In genomic region chr6:44172759-44173500, GRCh38 we compare ENCODE assay signal across 1 cellular context.
TF ChIP-seq lines count a peak whose summit lies in the region.

No MANE protein-coding gene starts in this region.

TF ChIP-seq in HEK293, 187 proteins besides CTCF, POLR2A, EP300 and RAD21 (continued from another document):
- TF ChIP-seq ZNF26 (tag by site-specific recombination; IDR thresholded peaks at IDR 0.05) (no peak), ZNF16 (tag by site-specific recombination; IDR thresholded peaks at IDR 0.05; ENCODE audit: low read depth) (no peak), ZNF2 (tag by site-specific recombination; IDR thresholded peaks at IDR 0.05) (peak; percentile 92), KLF16 (tag by site-specific recombination; IDR thresholded peaks at IDR 0.05) (peak; percentile 66; the same call in 1 of the 2 replicates), ZNF660 (tag by site-specific recombination; IDR thresholded peaks at IDR 0.05) (peak; percentile 78; the same call in 1 of the 2 replicates), ZNF175 (tag by site-specific recombination; IDR thresholded peaks at IDR 0.05) (no peak), SP7 (tag by site-specific recombination; IDR thresholded peaks at IDR 0.05) (peak; percentile 26; the same call in 1 of the 2 replicates), ZNF24 (tag by site-specific recombination; IDR thresholded peaks at IDR 0.05) (no peak), ZNF184 (tag by site-specific recombination; IDR thresholded peaks at IDR 0.05) (no peak), KLF1 (tag by site-specific recombination; IDR thresholded peaks at IDR 0.05) (no peak), EGR2 (tag by site-specific recombination; IDR thresholded peaks at IDR 0.05; ENCODE audit: low read depth) (peak; percentile 96), ZNF768 (tag by site-specific recombination; IDR thresholded peaks at IDR 0.05) (no peak), KLF9 (tag by site-specific recombination; IDR thresholded peaks at IDR 0.05; ENCODE audit: low read depth) (peak; percentile 68), ZNF654 (tag by site-specific recombination; IDR thresholded peaks at IDR 0.05; ENCODE audit: low read depth) (peak; percentile 98), ZNF692 (tag by site-specific recombination; IDR thresholded peaks at IDR 0.05) (no peak), YY2 (tag by site-specific recombination; IDR thresholded peaks at IDR 0.05) (no peak), ZBTB1 (tag by site-specific recombination; IDR thresholded peaks at IDR 0.05) (no peak), ZNF138 (tag by site-specific recombination; IDR thresholded peaks at IDR 0.05; ENCODE audit: borderline replicate concordance) (no peak), REPIN1 (tag by site-specific recombination; IDR thresholded peaks at IDR 0.05; ENCODE audit: low read depth) (no peak), ZNF174 (tag by site-specific recombination; IDR thresholded peaks at IDR 0.05) (no peak), ZNF513 (tag by site-specific recombination; IDR thresholded peaks at IDR 0.05) (no peak), ZSCAN16 (tag by site-specific recombination; IDR thresholded peaks at IDR 0.05) (no peak), ZNF623 (tag by site-specific recombination; IDR thresholded peaks at IDR 0.05) (peak; percentile 97), ZFHX2 (tag by site-specific recombination; conservative IDR thresholded peaks at IDR 0.05) (peak; percentile 96), ZNF639 (tag by site-specific recombination; IDR thresholded peaks at IDR 0.05) (no peak), ZNF600 (tag by site-specific recombination; IDR thresholded peaks at IDR 0.05) (0 out of 2 replicates have a peak, but pooled peaks have one; percentile 24), ZNF302 (tag by site-specific recombination; IDR thresholded peaks at IDR 0.05; ENCODE audit: low read depth) (no peak), ZNF501 (tag by site-specific recombination; IDR thresholded peaks at IDR 0.05) (0 out of 2 replicates have a peak, but pooled peaks have one; percentile 27), ZNF114 (tag by site-specific recombination; IDR thresholded peaks at IDR 0.05) (no peak), PRDM1 (tag by site-specific recombination; IDR thresholded peaks at IDR 0.05) (peak; percentile 28; the same call in 1 of the 2 replicates), ZBTB11 (tag by site-specific recombination; conservative IDR thresholded peaks at IDR 0.05; ENCODE audit: low read depth) (no peak), ZNF37A (tag by site-specific recombination; IDR thresholded peaks at IDR 0.05) (no peak), ZBTB17 (tag by site-specific recombination; IDR thresholded peaks at IDR 0.05) (peak; percentile 39; the same call in 1 of the 2 replicates), ZNF830 (tag by site-specific recombination; IDR thresholded peaks at IDR 0.05; ENCODE audit: low read depth) (no peak), ZNF423 (tag by site-specific recombination; IDR thresholded peaks at IDR 0.05) (no peak), ZNF596 (tag by site-specific recombination; IDR thresholded peaks at IDR 0.05) (no peak), ZNF48 (tag by site-specific recombination; IDR thresholded peaks at IDR 0.05) (no peak), SCRT1 (tag by site-specific recombination; IDR thresholded peaks at IDR 0.05; ENCODE audit: borderline replicate concordance) (no peak), GFI1B (tag by site-specific recombination; IDR thresholded peaks at IDR 0.05) (no peak), GLI4 (tag by site-specific recombination; IDR thresholded peaks at IDR 0.05) (no peak)
- TF ChIP-seq, protein P1, sequence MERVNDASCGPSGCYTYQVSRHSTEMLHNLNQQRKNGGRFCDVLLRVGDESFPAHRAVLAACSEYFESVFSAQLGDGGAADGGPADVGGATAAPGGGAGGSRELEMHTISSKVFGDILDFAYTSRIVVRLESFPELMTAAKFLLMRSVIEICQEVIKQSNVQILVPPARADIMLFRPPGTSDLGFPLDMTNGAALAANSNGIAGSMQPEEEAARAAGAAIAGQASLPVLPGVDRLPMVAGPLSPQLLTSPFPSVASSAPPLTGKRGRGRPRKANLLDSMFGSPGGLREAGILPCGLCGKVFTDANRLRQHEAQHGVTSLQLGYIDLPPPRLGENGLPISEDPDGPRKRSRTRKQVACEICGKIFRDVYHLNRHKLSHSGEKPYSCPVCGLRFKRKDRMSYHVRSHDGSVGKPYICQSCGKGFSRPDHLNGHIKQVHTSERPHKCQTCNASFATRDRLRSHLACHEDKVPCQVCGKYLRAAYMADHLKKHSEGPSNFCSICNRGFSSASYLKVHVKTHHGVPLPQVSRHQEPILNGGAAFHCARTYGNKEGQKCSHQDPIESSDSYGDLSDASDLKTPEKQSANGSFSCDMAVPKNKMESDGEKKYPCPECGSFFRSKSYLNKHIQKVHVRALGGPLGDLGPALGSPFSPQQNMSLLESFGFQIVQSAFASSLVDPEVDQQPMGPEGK (tag by site-specific recombination; IDR thresholded peaks at IDR 0.05), result 0 out of 2 replicates have a peak, but pooled peaks have one; percentile 31
- TF ChIP-seq, protein P2, sequence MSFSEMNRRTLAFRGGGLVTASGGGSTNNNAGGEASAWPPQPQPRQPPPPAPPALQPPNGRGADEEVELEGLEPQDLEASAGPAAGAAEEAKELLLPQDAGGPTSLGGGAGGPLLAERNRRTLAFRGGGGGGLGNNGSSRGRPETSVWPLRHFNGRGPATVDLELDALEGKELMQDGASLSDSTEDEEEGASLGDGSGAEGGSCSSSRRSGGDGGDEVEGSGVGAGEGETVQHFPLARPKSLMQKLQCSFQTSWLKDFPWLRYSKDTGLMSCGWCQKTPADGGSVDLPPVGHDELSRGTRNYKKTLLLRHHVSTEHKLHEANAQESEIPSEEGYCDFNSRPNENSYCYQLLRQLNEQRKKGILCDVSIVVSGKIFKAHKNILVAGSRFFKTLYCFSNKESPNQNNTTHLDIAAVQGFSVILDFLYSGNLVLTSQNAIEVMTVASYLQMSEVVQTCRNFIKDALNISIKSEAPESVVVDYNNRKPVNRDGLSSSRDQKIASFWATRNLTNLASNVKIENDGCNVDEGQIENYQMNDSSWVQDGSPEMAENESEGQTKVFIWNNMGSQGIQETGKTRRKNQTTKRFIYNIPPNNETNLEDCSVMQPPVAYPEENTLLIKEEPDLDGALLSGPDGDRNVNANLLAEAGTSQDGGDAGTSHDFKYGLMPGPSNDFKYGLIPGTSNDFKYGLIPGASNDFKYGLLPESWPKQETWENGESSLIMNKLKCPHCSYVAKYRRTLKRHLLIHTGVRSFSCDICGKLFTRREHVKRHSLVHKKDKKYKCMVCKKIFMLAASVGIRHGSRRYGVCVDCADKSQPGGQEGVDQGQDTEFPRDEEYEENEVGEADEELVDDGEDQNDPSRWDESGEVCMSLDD (tag by site-specific recombination; IDR thresholded peaks at IDR 0.05), result peak; percentile 58; the same call in 1 of the 2 replicates
- TF ChIP-seq, protein P3, sequence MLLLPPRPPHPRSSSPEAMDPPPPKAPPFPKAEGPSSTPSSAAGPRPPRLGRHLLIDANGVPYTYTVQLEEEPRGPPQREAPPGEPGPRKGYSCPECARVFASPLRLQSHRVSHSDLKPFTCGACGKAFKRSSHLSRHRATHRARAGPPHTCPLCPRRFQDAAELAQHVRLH (tag by site-specific recombination; IDR thresholded peaks at IDR 0.05), result 0 out of 2 replicates have a peak, but pooled peaks have one; percentile 32
- TF ChIP-seq, protein P4, sequence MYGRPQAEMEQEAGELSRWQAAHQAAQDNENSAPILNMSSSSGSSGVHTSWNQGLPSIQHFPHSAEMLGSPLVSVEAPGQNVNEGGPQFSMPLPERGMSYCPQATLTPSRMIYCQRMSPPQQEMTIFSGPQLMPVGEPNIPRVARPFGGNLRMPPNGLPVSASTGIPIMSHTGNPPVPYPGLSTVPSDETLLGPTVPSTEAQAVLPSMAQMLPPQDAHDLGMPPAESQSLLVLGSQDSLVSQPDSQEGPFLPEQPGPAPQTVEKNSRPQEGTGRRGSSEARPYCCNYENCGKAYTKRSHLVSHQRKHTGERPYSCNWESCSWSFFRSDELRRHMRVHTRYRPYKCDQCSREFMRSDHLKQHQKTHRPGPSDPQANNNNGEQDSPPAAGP (tag by site-specific recombination; IDR thresholded peaks at IDR 0.05), result peak; percentile 41; the same call in 1 of the 2 replicates
